Comparison of ENCODE assay signal across 2 cellular contexts in the genomic region with DNA sequence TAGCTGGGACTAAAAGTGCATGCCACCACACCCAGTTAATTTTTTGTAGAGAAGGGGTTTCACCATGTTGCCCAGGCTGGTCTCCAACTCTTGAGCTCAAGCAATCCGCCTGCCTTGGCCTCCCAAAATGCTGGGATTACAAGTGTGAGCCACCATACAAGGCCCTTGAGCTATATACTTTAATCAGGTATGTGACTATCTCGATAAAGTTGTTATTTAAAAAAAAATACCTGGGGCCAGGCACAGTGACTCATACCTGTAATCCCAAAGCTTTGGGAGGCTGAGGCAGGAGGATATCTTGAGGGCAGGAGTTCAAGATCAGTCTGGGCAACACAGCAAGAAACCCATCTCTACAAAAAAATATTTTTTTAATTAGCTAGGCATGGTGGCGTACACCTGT.
A peak's percentile ranks its signal among the peaks of the same experiment; 100 is the strongest.
TF ChIP-seq lines count a peak whose summit lies in the region.

No MANE protein-coding gene starts in this region.

TF ChIP-seq in K562, 482 proteins besides CTCF, POLR2A, EP300 and RAD21 (continues in another document):
- TF ChIP-seq, protein P1, sequence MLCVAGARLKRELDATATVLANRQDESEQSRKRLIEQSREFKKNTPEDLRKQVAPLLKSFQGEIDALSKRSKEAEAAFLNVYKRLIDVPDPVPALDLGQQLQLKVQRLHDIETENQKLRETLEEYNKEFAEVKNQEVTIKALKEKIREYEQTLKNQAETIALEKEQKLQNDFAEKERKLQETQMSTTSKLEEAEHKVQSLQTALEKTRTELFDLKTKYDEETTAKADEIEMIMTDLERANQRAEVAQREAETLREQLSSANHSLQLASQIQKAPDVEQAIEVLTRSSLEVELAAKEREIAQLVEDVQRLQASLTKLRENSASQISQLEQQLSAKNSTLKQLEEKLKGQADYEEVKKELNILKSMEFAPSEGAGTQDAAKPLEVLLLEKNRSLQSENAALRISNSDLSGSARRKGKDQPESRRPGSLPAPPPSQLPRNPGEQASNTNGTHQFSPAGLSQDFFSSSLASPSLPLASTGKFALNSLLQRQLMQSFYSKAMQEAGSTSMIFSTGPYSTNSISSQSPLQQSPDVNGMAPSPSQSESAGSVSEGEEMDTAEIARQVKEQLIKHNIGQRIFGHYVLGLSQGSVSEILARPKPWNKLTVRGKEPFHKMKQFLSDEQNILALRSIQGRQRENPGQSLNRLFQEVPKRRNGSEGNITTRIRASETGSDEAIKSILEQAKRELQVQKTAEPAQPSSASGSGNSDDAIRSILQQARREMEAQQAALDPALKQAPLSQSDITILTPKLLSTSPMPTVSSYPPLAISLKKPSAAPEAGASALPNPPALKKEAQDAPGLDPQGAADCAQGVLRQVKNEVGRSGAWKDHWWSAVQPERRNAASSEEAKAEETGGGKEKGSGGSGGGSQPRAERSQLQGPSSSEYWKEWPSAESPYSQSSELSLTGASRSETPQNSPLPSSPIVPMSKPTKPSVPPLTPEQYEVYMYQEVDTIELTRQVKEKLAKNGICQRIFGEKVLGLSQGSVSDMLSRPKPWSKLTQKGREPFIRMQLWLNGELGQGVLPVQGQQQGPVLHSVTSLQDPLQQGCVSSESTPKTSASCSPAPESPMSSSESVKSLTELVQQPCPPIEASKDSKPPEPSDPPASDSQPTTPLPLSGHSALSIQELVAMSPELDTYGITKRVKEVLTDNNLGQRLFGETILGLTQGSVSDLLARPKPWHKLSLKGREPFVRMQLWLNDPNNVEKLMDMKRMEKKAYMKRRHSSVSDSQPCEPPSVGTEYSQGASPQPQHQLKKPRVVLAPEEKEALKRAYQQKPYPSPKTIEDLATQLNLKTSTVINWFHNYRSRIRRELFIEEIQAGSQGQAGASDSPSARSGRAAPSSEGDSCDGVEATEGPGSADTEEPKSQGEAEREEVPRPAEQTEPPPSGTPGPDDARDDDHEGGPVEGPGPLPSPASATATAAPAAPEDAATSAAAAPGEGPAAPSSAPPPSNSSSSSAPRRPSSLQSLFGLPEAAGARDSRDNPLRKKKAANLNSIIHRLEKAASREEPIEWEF (CRISPR knock-in tag; IDR thresholded peaks at IDR 0.05), result no peak
- peak; percentile 53; the same call in 1 of the 2 replicates for TF ChIP-seq ZNF384 (IDR thresholded peaks at IDR 0.05; ENCODE audit: low read depth, low read length)
- TF ChIP-seq ZNF75A (CRISPR knock-in tag; IDR thresholded peaks at IDR 0.05), result no peak
- TF ChIP-seq, protein P2, sequence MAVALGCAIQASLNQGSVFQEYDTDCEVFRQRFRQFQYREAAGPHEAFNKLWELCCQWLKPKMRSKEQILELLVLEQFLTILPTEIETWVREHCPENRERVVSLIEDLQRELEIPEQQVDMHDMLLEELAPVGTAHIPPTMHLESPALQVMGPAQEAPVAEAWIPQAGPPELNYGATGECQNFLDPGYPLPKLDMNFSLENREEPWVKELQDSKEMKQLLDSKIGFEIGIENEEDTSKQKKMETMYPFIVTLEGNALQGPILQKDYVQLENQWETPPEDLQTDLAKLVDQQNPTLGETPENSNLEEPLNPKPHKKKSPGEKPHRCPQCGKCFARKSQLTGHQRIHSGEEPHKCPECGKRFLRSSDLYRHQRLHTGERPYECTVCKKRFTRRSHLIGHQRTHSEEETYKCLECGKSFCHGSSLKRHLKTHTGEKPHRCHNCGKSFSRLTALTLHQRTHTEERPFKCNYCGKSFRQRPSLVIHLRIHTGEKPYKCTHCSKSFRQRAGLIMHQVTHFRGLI (CRISPR knock-in tag; IDR thresholded peaks at IDR 0.05), result no peak

TF ChIP-seq in SK-N-SH treated with all-trans-retinoic acid at 6 μM for 48 hours, 23 proteins besides CTCF, POLR2A, EP300 and RAD21 (continued from another document):
- TF ChIP-seq ZNF8 (CRISPR knock-in tag; IDR thresholded peaks at IDR 0.05), result no peak
- TF ChIP-seq OSR1 (CRISPR knock-in tag; IDR thresholded peaks at IDR 0.05), result no peak
- TF ChIP-seq, protein P3, sequence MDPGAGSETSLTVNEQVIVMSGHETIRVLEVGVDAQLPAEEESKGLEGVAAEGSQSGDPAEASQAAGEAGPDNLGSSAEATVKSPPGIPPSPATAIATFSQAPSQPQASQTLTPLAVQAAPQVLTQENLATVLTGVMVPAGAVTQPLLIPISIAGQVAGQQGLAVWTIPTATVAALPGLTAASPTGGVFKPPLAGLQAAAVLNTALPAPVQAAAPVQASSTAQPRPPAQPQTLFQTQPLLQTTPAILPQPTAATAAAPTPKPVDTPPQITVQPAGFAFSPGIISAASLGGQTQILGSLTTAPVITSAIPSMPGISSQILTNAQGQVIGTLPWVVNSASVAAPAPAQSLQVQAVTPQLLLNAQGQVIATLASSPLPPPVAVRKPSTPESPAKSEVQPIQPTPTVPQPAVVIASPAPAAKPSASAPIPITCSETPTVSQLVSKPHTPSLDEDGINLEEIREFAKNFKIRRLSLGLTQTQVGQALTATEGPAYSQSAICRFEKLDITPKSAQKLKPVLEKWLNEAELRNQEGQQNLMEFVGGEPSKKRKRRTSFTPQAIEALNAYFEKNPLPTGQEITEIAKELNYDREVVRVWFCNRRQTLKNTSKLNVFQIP (CRISPR knock-in tag; IDR thresholded peaks at IDR 0.05; ENCODE audit: borderline replicate concordance, low read depth), result no peak
- TF ChIP-seq, protein P4, sequence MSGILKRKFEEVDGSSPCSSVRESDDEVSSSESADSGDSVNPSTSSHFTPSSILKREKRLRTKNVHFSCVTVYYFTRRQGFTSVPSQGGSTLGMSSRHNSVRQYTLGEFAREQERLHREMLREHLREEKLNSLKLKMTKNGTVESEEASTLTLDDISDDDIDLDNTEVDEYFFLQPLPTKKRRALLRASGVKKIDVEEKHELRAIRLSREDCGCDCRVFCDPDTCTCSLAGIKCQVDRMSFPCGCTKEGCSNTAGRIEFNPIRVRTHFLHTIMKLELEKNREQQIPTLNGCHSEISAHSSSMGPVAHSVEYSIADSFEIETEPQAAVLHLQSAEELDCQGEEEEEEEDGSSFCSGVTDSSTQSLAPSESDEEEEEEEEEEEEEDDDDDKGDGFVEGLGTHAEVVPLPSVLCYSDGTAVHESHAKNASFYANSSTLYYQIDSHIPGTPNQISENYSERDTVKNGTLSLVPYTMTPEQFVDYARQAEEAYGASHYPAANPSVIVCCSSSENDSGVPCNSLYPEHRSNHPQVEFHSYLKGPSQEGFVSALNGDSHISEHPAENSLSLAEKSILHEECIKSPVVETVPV (CRISPR knock-in tag; IDR thresholded peaks at IDR 0.05), result no peak
- TF ChIP-seq GLIS3 (CRISPR knock-in tag; IDR thresholded peaks at IDR 0.05), result no peak
- no peak for TF ChIP-seq ISL1 (CRISPR knock-in tag; IDR thresholded peaks at IDR 0.05)
- no peak for TF ChIP-seq ZC3H10 (CRISPR knock-in tag; IDR thresholded peaks at IDR 0.05)
- no peak for TF ChIP-seq TOX (CRISPR knock-in tag; IDR thresholded peaks at IDR 0.05; ENCODE audit: borderline replicate concordance)
- TF ChIP-seq ARNTL (CRISPR knock-in tag; IDR thresholded peaks at IDR 0.05; ENCODE audit: borderline replicate concordance, low read depth), result no peak
- TF ChIP-seq ZNF70 (CRISPR knock-in tag; IDR thresholded peaks at IDR 0.05), result no peak
- no peak for TF ChIP-seq RARB (CRISPR knock-in tag; IDR thresholded peaks at IDR 0.05)
- TF ChIP-seq, protein P5, sequence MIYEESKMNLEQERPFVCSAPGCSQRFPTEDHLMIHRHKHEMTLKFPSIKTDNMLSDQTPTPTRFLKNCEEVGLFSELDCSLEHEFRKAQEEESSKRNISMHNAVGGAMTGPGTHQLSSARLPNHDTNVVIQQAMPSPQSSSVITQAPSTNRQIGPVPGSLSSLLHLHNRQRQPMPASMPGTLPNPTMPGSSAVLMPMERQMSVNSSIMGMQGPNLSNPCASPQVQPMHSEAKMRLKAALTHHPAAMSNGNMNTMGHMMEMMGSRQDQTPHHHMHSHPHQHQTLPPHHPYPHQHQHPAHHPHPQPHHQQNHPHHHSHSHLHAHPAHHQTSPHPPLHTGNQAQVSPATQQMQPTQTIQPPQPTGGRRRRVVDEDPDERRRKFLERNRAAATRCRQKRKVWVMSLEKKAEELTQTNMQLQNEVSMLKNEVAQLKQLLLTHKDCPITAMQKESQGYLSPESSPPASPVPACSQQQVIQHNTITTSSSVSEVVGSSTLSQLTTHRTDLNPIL (CRISPR knock-in tag; IDR thresholded peaks at IDR 0.05; ENCODE audit: low read depth), result no peak
- no peak for TF ChIP-seq ZNF565 (CRISPR knock-in tag; conservative IDR thresholded peaks at IDR 0.05; ENCODE audit: low read depth)
- no peak for TF ChIP-seq ESRRG (CRISPR knock-in tag; IDR thresholded peaks at IDR 0.05)
- TF ChIP-seq ZFP3 (CRISPR knock-in tag; IDR thresholded peaks at IDR 0.05), result no peak
- no peak for TF ChIP-seq SNAI2 (CRISPR knock-in tag; IDR thresholded peaks at IDR 0.05)
- no peak for TF ChIP-seq TCF4 (CRISPR knock-in tag; IDR thresholded peaks at IDR 0.05; ENCODE audit: borderline replicate concordance)
